Comparison of ENCODE assay signal across 9 cellular contexts in genomic region chr10:103553743-103554487, GRCh38.
DNase-seq lines count a peak whose midpoint lies in the region; ATAC-seq and TF ChIP-seq lines count a peak whose summit lies in the region.
"Had no signal": no experiment of that assay in that cellular context is flagged by ENCODE, and none has a peak within 500 bp of the region (broad histone marks: within the 10 kb centered on the region; RNA-seq: fewer than 3 reads in every experiment).

No MANE protein-coding gene starts in this region.

- H3K79me2 ChIP-seq in PC-3 (ENCODE audit: low read length) = no peaks in the 10 kb centered on the region

- POLR2A ChIA-PET in activated CD4-positive, alpha-beta memory T cell treated with anti-CD3 and anti-CD28 coated beads for 36 hours (lab: Charles Lee) = no interaction called here
- POLR2A ChIA-PET in PC-3 (lab: Charles Lee; ENCODE audit: unreplicated experiment) = interaction anchor here (0.5 kb wide), 1 partner anchor 11 kb away, joined by 4 read pairs; no protein-coding TSS in a partner anchor

- TF ChIP-seq CTCF in dorsolateral prefrontal cortex (IDR thresholded peaks at IDR 0.05 in 54 of 56, conservative IDR thresholded peaks at IDR 0.05 in 2 of 56; ENCODE audit: low read depth in 1 of 56, partially characterized antibody in 56 of 56) (no peak), PC-3 (conservative IDR thresholded peaks at IDR 0.05; ENCODE audit: low read depth, low read length) (no peak)

- peaks cover 16% of the 10 kb centered on the region for H3K4me1 Mint-ChIP-seq in activated CD4-positive, alpha-beta memory T cell treated with anti-CD3 and anti-CD28 coated beads for 36 hours (ENCODE audit: low read depth)

- no peaks in the 10 kb centered on the region for H3K9me3 ChIP-seq in PC-3 (ENCODE audit: low read length)
- H3K9me3 ChIP-seq: SJCRH30 had no signal

- no peaks in the 10 kb centered on the region for H3K36me3 Mint-ChIP-seq in activated CD4-positive, alpha-beta memory T cell treated with anti-CD3 and anti-CD28 coated beads for 36 hours

- no TSS peak for BruUV-seq in PC-3 (replicated peaks; lab: Mats Ljungman, UMichigan)

- no peak overlapping the region for H2AFZ ChIP-seq in PC-3 (ENCODE audit: low read length)

- H3K4me3 ChIP-seq in dorsolateral prefrontal cortex = peak overlapping the region in 31 of 59 donors; percentile 1 to 71 (median 62)
- no peak overlapping the region for H3K4me3 ChIP-seq in PC-3 (ENCODE audit: low read length)

- DNase-seq in CD1c-positive myeloid dendritic cell (ENCODE audit: extremely low spot score) (peak; percentile 75), dorsolateral prefrontal cortex (peak in 4 of 10 donors; percentile 59 to 73 (median 70)), NCI-H2171 treated with DMSO at 0.1 percent for 48 hours (lab: John Stamatoyannopoulos, UW) (no peak), PC-3 (no peak), H4 (ENCODE audit: low spot score) (no peak)
- DNase-seq in activated CD4-positive, alpha-beta memory T cell treated with anti-CD3 and anti-CD28 coated beads for 36 hours = peak; percentile 77
- peak; percentile 41 to 57 for DNase-seq in stimulated activated CD4-positive, alpha-beta T cell treated with anti-CD3 and anti-CD28 coated beads, Interleukin-2, amount 100 ng/mL, for 24 hours

- CTCF ChIA-PET in activated CD4-positive, alpha-beta memory T cell treated with anti-CD3 and anti-CD28 coated beads for 36 hours (lab: Charles Lee) = interaction anchor here (0.7 to 2.1 kb wide), 3 partner anchors 10 to 13 kb away, joined by 3 to 12 read pairs (median 8); no protein-coding TSS in a partner anchor
- CTCF ChIA-PET in PC-3 (lab: Charles Lee) = no interaction called here

- peaks cover 14% of the 10 kb centered on the region for H3K27me3 Mint-ChIP-seq in activated CD4-positive, alpha-beta memory T cell treated with anti-CD3 and anti-CD28 coated beads for 36 hours

- H3K9me3 Mint-ChIP-seq in activated CD4-positive, alpha-beta memory T cell treated with anti-CD3 and anti-CD28 coated beads for 36 hours = no peaks in the 10 kb centered on the region

- H3K27ac ChIP-seq in dorsolateral prefrontal cortex = peak overlapping the region in 53 of 59 donors; percentile 32 to 92 (median 74)
- no peak overlapping the region for H3K27ac ChIP-seq in PC-3 (ENCODE audit: low read length)
- H3K27ac ChIP-seq: SJCRH30 had no signal

- H3K4me3 Mint-ChIP-seq in activated CD4-positive, alpha-beta memory T cell treated with anti-CD3 and anti-CD28 coated beads for 36 hours = peak overlapping the region; percentile 62

- intact Hi-C loops in activated CD4-positive, alpha-beta memory T cell treated with anti-CD3 and anti-CD28 coated beads for 36 hours (cut with micrococcal nuclease) = no loop called here
- intact Hi-C loops in dorsolateral prefrontal cortex (cut with DNase I) = no loop called here
- intact Hi-C loops in PC-3 (cut with micrococcal nuclease) = no loop called here

- ATAC-seq in GM18873 (IDR thresholded peaks at IDR 0.05; ENCODE audit: low FRiP score, unreplicated experiment) (no peak), PC-3 (no peak)

- no peaks in the 10 kb centered on the region for H3K27me3 ChIP-seq in dorsolateral prefrontal cortex
- H3K27me3 ChIP-seq in PC-3 (ENCODE audit: low read length) = no peaks in the 10 kb centered on the region
- H3K27me3 ChIP-seq: SJCRH30 had no signal

- no peaks in the 10 kb centered on the region for H3K36me3 ChIP-seq in PC-3 (ENCODE audit: low read depth, low read length)
- H3K36me3 ChIP-seq: SJCRH30 had no signal

- no peaks in the 10 kb centered on the region; the same call in 1 of the 2 replicates for H3K4me1 ChIP-seq in PC-3 (ENCODE audit: insufficient read depth, low read length)

- no peaks in the 10 kb centered on the region for H3F3A ChIP-seq in PC-3 (ENCODE audit: low read length, unreplicated experiment)

- H3K9ac ChIP-seq in PC-3 (ENCODE audit: low read length) = no peak overlapping the region

- no peak overlapping the region for H3K4me2 ChIP-seq in PC-3 (ENCODE audit: low read length)

- no peaks in the 10 kb centered on the region for H4K20me1 ChIP-seq in PC-3 (ENCODE audit: low read length)

- H3K27ac Mint-ChIP-seq in activated CD4-positive, alpha-beta memory T cell treated with anti-CD3 and anti-CD28 coated beads for 36 hours = peak overlapping the region; percentile 60

- H3K9me2 ChIP-seq in PC-3 (replicated peaks; ENCODE audit: low read length) = no peaks in the 10 kb centered on the region

Comparison
In these comparisons a context has a peak if more than half of its experiments do, and no peak if none do; other contexts are left out.
1. DNase-seq: peak in CD1c-positive myeloid dendritic cell (single experiment), activated CD4-positive, alpha-beta memory T cell treated with anti-CD3 and anti-CD28 coated beads for 36 hours (single experiment) and stimulated activated CD4-positive, alpha-beta T cell treated with anti-CD3 and anti-CD28 coated beads, Interleukin-2, amount 100 ng/mL, for 24 hours (2 of 2); none in NCI-H2171 treated with DMSO at 0.1 percent for 48 hours (single experiment), PC-3 (single experiment) and H4 (single experiment).